In genomic region chr4:4693258-4693657, GRCh38 we compare ENCODE assay signal across 12 cellular contexts.
DNase-seq lines count a peak whose midpoint lies in the region; ATAC-seq and TF ChIP-seq lines count a peak whose summit lies in the region.
"Had no signal": no experiment of that assay in that cellular context is flagged by ENCODE, and none has a peak within 500 bp of the region (broad histone marks: within the 10 kb centered on the region; RNA-seq: fewer than 3 reads in every experiment).

No MANE protein-coding gene starts in this region.

- no peaks in the 10 kb centered on the region for H3K27me3 ChIP-seq in RWPE2 (ENCODE audit: insufficient read depth, poor library complexity, severe bottlenecking)
- H3K27me3 ChIP-seq: BLaER1 treated with 17β-estradiol and CSF1 and Interleukin-3, amounts not matched to agents 10 nM and 100 nM had no signal

- no peak overlapping the region for H3K27ac ChIP-seq in RWPE2 (ENCODE audit: poor library complexity, severe bottlenecking)
- H3K27ac ChIP-seq: BLaER1 treated with 17β-estradiol and CSF1 and Interleukin-3, amounts not matched to agents 10 nM and 100 nM had no signal

- TF ChIP-seq CTCF in RWPE2 (IDR thresholded peaks at IDR 0.05; ENCODE audit: poor library complexity, severe bottlenecking) = no peak

- H3K4me1 ChIP-seq in RWPE2 (ENCODE audit: insufficient read depth, poor library complexity, severe bottlenecking) = no peaks in the 10 kb centered on the region

- no peak overlapping the region for H3K4me3 ChIP-seq in RWPE2 (ENCODE audit: severe bottlenecking)
- H3K4me3 ChIP-seq: BLaER1 treated with 17β-estradiol and CSF1 and Interleukin-3, amounts not matched to agents 10 nM and 100 nM had no signal

- peak; percentile 9 for DNase-seq in stimulated activated CD4-positive, alpha-beta T cell treated with anti-CD3 and anti-CD28 coated beads, Interleukin-15, amount 100 ng/mL, for 24 hours
- no peak for DNase-seq in stimulated activated CD4-positive, alpha-beta T cell treated with anti-CD3 and anti-CD28 coated beads, Interleukin-1b, Interleukin-23, amount 100 ng/mL, for 48 hours
- DNase-seq in RWPE2 (ENCODE audit: low spot score) = no peak
- no peak for DNase-seq in DMS79 (lab: John Stamatoyannopoulos, UW)
- no peak for DNase-seq in anterior cingulate cortex (lab: John Stamatoyannopoulos, UW)
- DNase-seq in activated gamma-delta T cell (lab: John Stamatoyannopoulos, UW) = no peak
- DNase-seq: NCI-H510A, right cardiac atrium, T-helper 9 cell had no signal

- peak; percentile 34 for ATAC-seq in HG02885 (IDR thresholded peaks at IDR 0.05; ENCODE audit: poor library complexity, unreplicated experiment)
- 0 out of 3 replicates have a peak, but pooled peaks have one; percentile 27 for ATAC-seq in RWPE2 (ENCODE audit: low read depth)
- no peak for ATAC-seq in HG03159 (IDR thresholded peaks at IDR 0.05; ENCODE audit: unreplicated experiment)
- ATAC-seq: right cardiac atrium had no signal

- H3K36me3 ChIP-seq in RWPE2 (ENCODE audit: low read depth) = no peaks in the 10 kb centered on the region

- no peaks in the 10 kb centered on the region for H3K9me3 ChIP-seq in RWPE2 (ENCODE audit: severe bottlenecking)
